ENCODE assay signal across 8 cellular contexts in genomic region chr17:69523252-69523861, GRCh38.
A peak's percentile ranks its signal among the peaks of the same experiment; 100 is the strongest.
DNase-seq lines count a peak whose midpoint lies in the region; ATAC-seq and TF ChIP-seq lines count a peak whose summit lies in the region.

No MANE protein-coding gene starts in this region.

- no peak overlapping the region for H3K27ac Mint-ChIP-seq in activated naive CD8-positive, alpha-beta T cell treated with anti-CD3 and anti-CD28 coated beads, Interleukin-2, amount 10 ng/mL, durations not matched to agents 7 days and 5 days
- H3K27ac Mint-ChIP-seq in activated naive CD8-positive, alpha-beta T cell treated with anti-CD3 and anti-CD28 coated beads, Interleukin-2, amount 50 U/mL, for 24 hours, result no peak overlapping the region
- H3K27ac Mint-ChIP-seq in T-cell (peak overlapping the region; percentile 0 to 34), glutamatergic neuron (ENCODE audit: unreplicated experiment) (peak overlapping the region; percentile 45)

- TF ChIP-seq CTCF in glutamatergic neuron (IDR thresholded peaks at IDR 0.05; ENCODE audit: partially characterized antibody, unreplicated experiment), result peak; percentile 72

- H3K9me3 Mint-ChIP-seq in activated naive CD8-positive, alpha-beta T cell treated with anti-CD3 and anti-CD28 coated beads, Interleukin-2, amount 10 ng/mL, durations not matched to agents 7 days and 5 days, result no peaks in the 10 kb centered on the region
- H3K9me3 Mint-ChIP-seq in activated naive CD8-positive, alpha-beta T cell treated with anti-CD3 and anti-CD28 coated beads, Interleukin-2, amount 50 U/mL, for 24 hours, result no peaks in the 10 kb centered on the region
- H3K9me3 Mint-ChIP-seq in T-cell, result no peaks in the 10 kb centered on the region
- peaks cover 3% of the 10 kb centered on the region for H3K9me3 Mint-ChIP-seq in glutamatergic neuron (ENCODE audit: unreplicated experiment)

- no peaks in the 10 kb centered on the region for H3K27me3 Mint-ChIP-seq in activated naive CD8-positive, alpha-beta T cell treated with anti-CD3 and anti-CD28 coated beads, Interleukin-2, amount 10 ng/mL, durations not matched to agents 7 days and 5 days
- no peaks in the 10 kb centered on the region for H3K27me3 Mint-ChIP-seq in activated naive CD8-positive, alpha-beta T cell treated with anti-CD3 and anti-CD28 coated beads, Interleukin-2, amount 50 U/mL, for 24 hours
- H3K27me3 Mint-ChIP-seq in T-cell (no peaks in the 10 kb centered on the region), glutamatergic neuron (ENCODE audit: unreplicated experiment) (peaks cover 4% of the 10 kb centered on the region)

- H3K4me1 Mint-ChIP-seq in activated naive CD8-positive, alpha-beta T cell treated with anti-CD3 and anti-CD28 coated beads, Interleukin-2, amount 10 ng/mL, durations not matched to agents 7 days and 5 days, result peaks cover 6% of the 10 kb centered on the region
- peaks cover 2% of the 10 kb centered on the region for H3K4me1 Mint-ChIP-seq in activated naive CD8-positive, alpha-beta T cell treated with anti-CD3 and anti-CD28 coated beads, Interleukin-2, amount 50 U/mL, for 24 hours
- H3K4me1 Mint-ChIP-seq in T-cell (peaks cover 0 to 3% (median 0%) of the 10 kb centered on the region in 3 donors), glutamatergic neuron (ENCODE audit: low read depth, unreplicated experiment) (peaks cover 10% of the 10 kb centered on the region)

- CTCF ChIA-PET in HEK293T (lab: Yijun Ruan, JAX) (interaction anchor here (0.5 to 1.7 kb wide), 7 partner anchors 8 to 184 kb away, joined by 3 to 5 read pairs (median 4); no protein-coding TSS in a partner anchor), T-cell (lab: Charles Lee) (interaction anchor here (0.6 to 2.2 kb wide), 10 partner anchors 10 to 912 kb away, joined by 3 to 7 read pairs (median 4); partner anchors contain the start of genes ABCA5 (in 1 of the 2) and MAP2K6 (in 1 of the 2))

- H3K36me3 Mint-ChIP-seq in activated naive CD8-positive, alpha-beta T cell treated with anti-CD3 and anti-CD28 coated beads, Interleukin-2, amount 10 ng/mL, durations not matched to agents 7 days and 5 days, result peaks cover 3% of the 10 kb centered on the region
- peaks cover 9% of the 10 kb centered on the region for H3K36me3 Mint-ChIP-seq in activated naive CD8-positive, alpha-beta T cell treated with anti-CD3 and anti-CD28 coated beads, Interleukin-2, amount 50 U/mL, for 24 hours (ENCODE audit: low read depth)
- H3K36me3 Mint-ChIP-seq in T-cell (peaks cover 77% of the 10 kb centered on the region), glutamatergic neuron (ENCODE audit: unreplicated experiment) (peaks cover 5% of the 10 kb centered on the region)

- POLR2A ChIA-PET in activated naive CD8-positive, alpha-beta T cell treated with anti-CD3 and anti-CD28 coated beads, Interleukin-2, amount 10 ng/mL, durations not matched to agents 7 days and 5 days (lab: Charles Lee), result interaction anchor here (0.6 kb wide), 1 partner anchor 19 kb away, joined by 3 read pairs; no protein-coding TSS in a partner anchor
- POLR2A ChIA-PET in HEK293T (lab: Yijun Ruan, JAX), result no interaction called here
- POLR2A ChIA-PET in T-cell (lab: Charles Lee), result no interaction called here

- DNase-seq in activated naive CD8-positive, alpha-beta T cell treated with anti-CD3 and anti-CD28 coated beads, Interleukin-2, amount 10 ng/mL, durations not matched to agents 7 days and 5 days, result no peak
- no peak for DNase-seq in activated naive CD8-positive, alpha-beta T cell treated with anti-CD3 and anti-CD28 coated beads, Interleukin-2, amount 50 U/mL, for 24 hours
- DNase-seq in HEK293T (ENCODE audit: extremely low spot score), result peak; percentile 39
- DNase-seq in NCI-H1092 (lab: John Stamatoyannopoulos, UW), result peak; percentile 16
- DNase-seq in T-cell, result peak in 1 of 34 experiments; percentile 1
- peak; percentile 19 for DNase-seq in glutamatergic neuron
- DNase-seq in renal cortical epithelial cell (ENCODE audit: low read depth), result peak; percentile 61
- no peak for DNase-seq in stimulated activated CD4-positive, alpha-beta T cell treated with anti-CD3 and anti-CD28 coated beads, Interleukin-12 subunit alpha, Interleukin-12 subunit beta, amount 100 ng/mL, for 4 hours

- ATAC-seq in activated naive CD8-positive, alpha-beta T cell treated with anti-CD3 and anti-CD28 coated beads, Interleukin-2, amount 10 ng/mL, durations not matched to agents 7 days and 5 days (ENCODE audit: low read depth), result peak; percentile 30
- no peak for ATAC-seq in activated naive CD8-positive, alpha-beta T cell treated with anti-CD3 and anti-CD28 coated beads, Interleukin-2, amount 50 U/mL, for 24 hours
- no peak for ATAC-seq in T-cell (replicated peaks in 1 of 4)

- no peak overlapping the region for H3K4me3 Mint-ChIP-seq in activated naive CD8-positive, alpha-beta T cell treated with anti-CD3 and anti-CD28 coated beads, Interleukin-2, amount 10 ng/mL, durations not matched to agents 7 days and 5 days
- no peak overlapping the region for H3K4me3 Mint-ChIP-seq in activated naive CD8-positive, alpha-beta T cell treated with anti-CD3 and anti-CD28 coated beads, Interleukin-2, amount 50 U/mL, for 24 hours
- no peak overlapping the region for H3K4me3 Mint-ChIP-seq in T-cell
- H3K4me3 Mint-ChIP-seq in glutamatergic neuron (ENCODE audit: unreplicated experiment), result peak overlapping the region; percentile 27

TF ChIP-seq in HEK293T, 16 proteins besides CTCF, POLR2A, EP300 and RAD21:
- no peak for TF ChIP-seq NFRKB (IDR thresholded peaks at IDR 0.05)
- TF ChIP-seq ARNT (IDR thresholded peaks at IDR 0.05), result no peak
- no peak for TF ChIP-seq HDGF (IDR thresholded peaks at IDR 0.05; ENCODE audit: borderline replicate concordance)
TF ChIP-seq in HEK293T: peak in this region for 0.

Comparison
In these comparisons a context has a peak if more than half of its experiments do, and no peak if none do; other contexts are left out.
1. DNase-seq: peak in HEK293T (single experiment), NCI-H1092 (single experiment), glutamatergic neuron (single experiment) and renal cortical epithelial cell (single experiment); none in activated naive CD8-positive, alpha-beta T cell treated with anti-CD3 and anti-CD28 coated beads, Interleukin-2, amount 10 ng/mL, durations not matched to agents 7 days and 5 days (single experiment), activated naive CD8-positive, alpha-beta T cell treated with anti-CD3 and anti-CD28 coated beads, Interleukin-2, amount 50 U/mL, for 24 hours (single experiment) and stimulated activated CD4-positive, alpha-beta T cell treated with anti-CD3 and anti-CD28 coated beads, Interleukin-12 subunit alpha, Interleukin-12 subunit beta, amount 100 ng/mL, for 4 hours (single experiment).
2. H3K27ac Mint-ChIP-seq: peak in T-cell (2 of 2) and glutamatergic neuron (single experiment); none in activated naive CD8-positive, alpha-beta T cell treated with anti-CD3 and anti-CD28 coated beads, Interleukin-2, amount 10 ng/mL, durations not matched to agents 7 days and 5 days (single experiment) and activated naive CD8-positive, alpha-beta T cell treated with anti-CD3 and anti-CD28 coated beads, Interleukin-2, amount 50 U/mL, for 24 hours (single experiment).